Comparison of ENCODE assay signal across 10 cellular contexts in genomic region chr11:72792437-72793021, GRCh38. TPM values are rescaled to one million over a fixed set of nuclear protein-coding genes. Genes with fewer than 3 reads are reported as not detected.
DNase-seq lines count a peak whose midpoint lies in the region; ATAC-seq and TF ChIP-seq lines count a peak whose summit lies in the region.
"Had no signal": no experiment of that assay in that cellular context is flagged by ENCODE, and none has a peak within 500 bp of the region (broad histone marks: within the 10 kb centered on the region; RNA-seq: fewer than 3 reads in every experiment).

No MANE protein-coding gene starts in this region.

- no peaks in the 10 kb centered on the region for H3K9me3 ChIP-seq in testis

- peak overlapping the region; percentile 78 to 96 for H3K27ac ChIP-seq in testis

- no peak for TF ChIP-seq CTCF in testis (IDR thresholded peaks at IDR 0.05)

- CTCF ChIA-PET in activated naive CD4-positive, alpha-beta T cell treated with anti-CD3 and anti-CD28 coated beads for 36 hours (lab: Charles Lee): interaction anchor here (0.6 to 8.1 kb wide), 19 partner anchors 10 to 391 kb away, joined by 3 to 161 read pairs (median 4); no protein-coding TSS in a partner anchor

- 76 to 92% methylated on average over 3 of the region's 3 CpGs for WGBS in testis, 2 donors

- no peak overlapping the region for H3K4me3 ChIP-seq in testis

- H3K4me1 Mint-ChIP-seq in activated naive CD4-positive, alpha-beta T cell treated with anti-CD3 and anti-CD28 coated beads for 36 hours (ENCODE audit: low read depth): peaks cover 36% of the 10 kb centered on the region
- H3K4me1 Mint-ChIP-seq in activated T-helper 17 cell treated with anti-CD3 and anti-CD28 coated beads, Interleukin-2, amount 50 U/mL, for 72 hours: peaks cover 18% of the 10 kb centered on the region

- H3K27me3 Mint-ChIP-seq in activated naive CD4-positive, alpha-beta T cell treated with anti-CD3 and anti-CD28 coated beads for 36 hours (ENCODE audit: low read depth): no peaks in the 10 kb centered on the region
- no peaks in the 10 kb centered on the region for H3K27me3 Mint-ChIP-seq in activated T-helper 17 cell treated with anti-CD3 and anti-CD28 coated beads, Interleukin-2, amount 50 U/mL, for 72 hours

- H3K36me3 Mint-ChIP-seq in activated naive CD4-positive, alpha-beta T cell treated with anti-CD3 and anti-CD28 coated beads for 36 hours (ENCODE audit: low read depth): no peaks in the 10 kb centered on the region
- H3K36me3 Mint-ChIP-seq in activated naive CD4-positive, alpha-beta T cell treated with anti-CD3 and anti-CD28 coated beads, Interleukin-2, amount 50 U/mL, for 72 hours: no peaks in the 10 kb centered on the region
- H3K36me3 Mint-ChIP-seq in activated T-helper 17 cell treated with anti-CD3 and anti-CD28 coated beads, Interleukin-2, amount 50 U/mL, for 72 hours (ENCODE audit: low read depth): no peaks in the 10 kb centered on the region

- ATAC-seq in activated naive CD4-positive, alpha-beta T cell treated with anti-CD3 and anti-CD28 coated beads, Interleukin-2, amount 50 U/mL, for 72 hours: no peak
- no peak for ATAC-seq in activated T-helper 17 cell treated with anti-CD3 and anti-CD28 coated beads, Interleukin-2, amount 50 U/mL, for 72 hours (replicated peaks)

- H3K9me3 Mint-ChIP-seq in activated naive CD4-positive, alpha-beta T cell treated with anti-CD3 and anti-CD28 coated beads for 36 hours: no peaks in the 10 kb centered on the region
- H3K9me3 Mint-ChIP-seq in activated naive CD4-positive, alpha-beta T cell treated with anti-CD3 and anti-CD28 coated beads, Interleukin-2, amount 50 U/mL, for 72 hours: no peaks in the 10 kb centered on the region
- H3K9me3 Mint-ChIP-seq in activated T-helper 17 cell treated with anti-CD3 and anti-CD28 coated beads, Interleukin-2, amount 50 U/mL, for 72 hours: no peaks in the 10 kb centered on the region

- no peak for DNase-seq in activated naive CD4-positive, alpha-beta T cell treated with anti-CD3 and anti-CD28 coated beads for 36 hours
- DNase-seq in activated naive CD4-positive, alpha-beta T cell treated with anti-CD3 and anti-CD28 coated beads, Interleukin-2, amount 50 U/mL, for 72 hours (ENCODE audit: low spot score in 2 of 2): no peak
- DNase-seq in medulla oblongata (ENCODE audit: extremely low spot score): peak; percentile 31
- no peak for DNase-seq in testis
- no peak for DNase-seq in stimulated activated CD4-positive, alpha-beta T cell treated with anti-CD3 and anti-CD28 coated beads, Interleukin-2, amount 100 ng/mL, for 24 hours
- no peak for DNase-seq in NCI-H524 (lab: John Stamatoyannopoulos, UW)
- no peak for DNase-seq in NOMO-1 treated with dmso at 0.1 percent for 144 hours (lab: John Stamatoyannopoulos, UW; ENCODE audit: unreplicated experiment)
- DNase-seq: central memory CD4-positive, alpha-beta T cell; NCI-H524 treated with DMSO at 0.1 percent for 48 hours had no signal

- H3K4me1 ChIP-seq in testis: peaks cover 16% of the 10 kb centered on the region

- no peak for TF ChIP-seq POLR2A in testis (IDR thresholded peaks at IDR 0.05)

- H3K4me3 Mint-ChIP-seq in activated naive CD4-positive, alpha-beta T cell treated with anti-CD3 and anti-CD28 coated beads for 36 hours: peak overlapping the region; percentile 27
- peak overlapping the region; percentile 94 for H3K4me3 Mint-ChIP-seq in activated T-helper 17 cell treated with anti-CD3 and anti-CD28 coated beads, Interleukin-2, amount 50 U/mL, for 72 hours

- H3K27ac Mint-ChIP-seq in activated naive CD4-positive, alpha-beta T cell treated with anti-CD3 and anti-CD28 coated beads for 36 hours: peak overlapping the region; percentile 14
- H3K27ac Mint-ChIP-seq in activated naive CD4-positive, alpha-beta T cell treated with anti-CD3 and anti-CD28 coated beads, Interleukin-2, amount 50 U/mL, for 72 hours: peak overlapping the region in 1 of 2 donors; percentile 94
- H3K27ac Mint-ChIP-seq in activated T-helper 17 cell treated with anti-CD3 and anti-CD28 coated beads, Interleukin-2, amount 50 U/mL, for 72 hours: peak overlapping the region; percentile 95

- H3K27me3 ChIP-seq in testis: no peaks in the 10 kb centered on the region

- no peaks in the 10 kb centered on the region for H3K36me3 ChIP-seq in testis (ENCODE audit: low read depth, missing control alignments)

- intact Hi-C loops in activated naive CD4-positive, alpha-beta T cell treated with anti-CD3 and anti-CD28 coated beads for 36 hours (cut with micrococcal nuclease): loop anchor here (1.0 to 5.0 kb wide), 4 partner anchors 56 to 205 kb away; no protein-coding TSS in a partner anchor
- intact Hi-C loops in testis (cut with DNase I; ENCODE audit: low total_unique reads): no loop called here

RNA-seq across cellular contexts. Expression of gene STARD10, which starts 1.3 kb away (rescaled TPM):
- total RNA-seq in activated naive CD4-positive, alpha-beta T cell treated with anti-CD3 and anti-CD28 coated beads for 36 hours: 10 to 100 TPM; 11.9 to 12.0 TPM
- 10 to 100 TPM in 1 of 2 donors, 1 to 10 TPM in 1; 8.0 to 11.9 TPM for total RNA-seq in activated naive CD4-positive, alpha-beta T cell treated with anti-CD3 and anti-CD28 coated beads, Interleukin-2, amount 50 U/mL, for 72 hours
- 10 to 100 TPM in 1 of 2 donors, 1 to 10 TPM in 1; 7.7 to 16.4 TPM for total RNA-seq in activated T-helper 17 cell treated with anti-CD3 and anti-CD28 coated beads, Interleukin-2, amount 50 U/mL, for 72 hours
- total RNA-seq in testis: 100 to 1,000 TPM; 130 to 202 TPM
- 379 TPM for polyA plus RNA-seq in testis (ENCODE audit: insufficient read depth, low read depth, low replicate concordance)

RNA-seq across cellular contexts. Expression of gene ATG16L2, which starts 21.7 kb away (rescaled TPM):
- total RNA-seq in activated naive CD4-positive, alpha-beta T cell treated with anti-CD3 and anti-CD28 coated beads for 36 hours: 100 to 1,000 TPM; 105 to 114 TPM
- total RNA-seq in activated naive CD4-positive, alpha-beta T cell treated with anti-CD3 and anti-CD28 coated beads, Interleukin-2, amount 50 U/mL, for 72 hours: 100 to 1,000 TPM in 1 of 2 donors, 10 to 100 TPM in 1; 64.2 to 189 TPM
- total RNA-seq in activated T-helper 17 cell treated with anti-CD3 and anti-CD28 coated beads, Interleukin-2, amount 50 U/mL, for 72 hours: 100 to 1,000 TPM in 1 of 2 donors, 10 to 100 TPM in 1; 85.3 to 127 TPM
- total RNA-seq in testis: 10 to 100 TPM; 33.8 to 39.5 TPM
- 16.2 TPM for polyA plus RNA-seq in testis (ENCODE audit: insufficient read depth, low read depth, low replicate concordance)

RNA-seq across cellular contexts. Expression of gene ARAP1, which starts 40.3 kb away (rescaled TPM):
- total RNA-seq in activated naive CD4-positive, alpha-beta T cell treated with anti-CD3 and anti-CD28 coated beads for 36 hours: 10 to 100 TPM; 64.7 to 70.1 TPM
- total RNA-seq in activated naive CD4-positive, alpha-beta T cell treated with anti-CD3 and anti-CD28 coated beads, Interleukin-2, amount 50 U/mL, for 72 hours: 100 to 1,000 TPM; 102 to 121 TPM
- 100 to 1,000 TPM in 1 of 2 donors, 10 to 100 TPM in 1; 98.0 to 216 TPM for total RNA-seq in activated T-helper 17 cell treated with anti-CD3 and anti-CD28 coated beads, Interleukin-2, amount 50 U/mL, for 72 hours
- 10 to 100 TPM; 65.2 to 88.3 TPM for total RNA-seq in testis
- 46.9 TPM for polyA plus RNA-seq in testis (ENCODE audit: insufficient read depth, low read depth, low replicate concordance)

Comparison
In these comparisons a context has a peak if more than half of its experiments do, and no peak if none do; other contexts are left out.
1. RNA of gene STARD10, which starts 1.3 kb away (total RNA-seq): 130 to 202 TPM in testis; 7.7 to 16.4 TPM in activated T-helper 17 cell treated with anti-CD3 and anti-CD28 coated beads, Interleukin-2, amount 50 U/mL, for 72 hours, 11.9 to 12.0 TPM in activated naive CD4-positive, alpha-beta T cell treated with anti-CD3 and anti-CD28 coated beads for 36 hours and 8.0 to 11.9 TPM in activated naive CD4-positive, alpha-beta T cell treated with anti-CD3 and anti-CD28 coated beads, Interleukin-2, amount 50 U/mL, for 72 hours; every median in the first group is over 4 times any median in the second.